In the genomic region with DNA sequence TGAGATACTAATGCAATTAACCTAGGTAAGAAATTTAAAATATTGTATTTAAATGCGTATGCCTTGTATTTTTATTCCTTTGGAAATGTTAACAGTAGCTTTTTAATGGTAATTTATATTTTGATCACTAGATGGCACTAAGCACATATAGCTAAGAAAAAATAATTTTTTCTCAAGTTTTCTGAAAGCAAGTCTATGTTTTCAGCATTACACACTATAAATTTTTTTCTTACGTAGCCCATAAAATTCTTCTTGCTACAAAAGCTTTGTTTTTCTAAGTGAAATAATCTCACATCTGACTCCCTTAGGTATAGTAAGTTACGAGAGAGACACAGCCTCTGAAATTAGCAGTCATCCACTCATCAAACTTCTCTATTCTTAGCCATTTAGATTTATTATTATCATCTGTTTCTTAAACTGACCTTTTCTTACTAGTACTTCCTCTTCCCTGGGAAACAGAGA, we compare ENCODE assay signal across 9 cellular contexts. TPM values are rescaled to one million over a fixed set of nuclear protein-coding genes. Genes with fewer than 3 reads are reported as not detected.
DNase-seq lines count a peak whose midpoint lies in the region; ATAC-seq, FAIRE-seq and TF ChIP-seq lines count a peak whose summit lies in the region.
"Had no signal": no experiment of that assay in that cellular context is flagged by ENCODE, and none has a peak within 500 bp of the region (broad histone marks: within the 10 kb centered on the region; RNA-seq: fewer than 3 reads in every experiment).

No MANE protein-coding gene starts in this region.

- H3K27me3 Mint-ChIP-seq in activated T-cell treated with anti-CD3 and anti-CD28 coated beads, Interleukin-2, amount 50 U/mL, for 4 hours (ENCODE audit: low read depth): no peaks in the 10 kb centered on the region

- no peak for ATAC-seq in HG02885 (IDR thresholded peaks at IDR 0.05; ENCODE audit: poor library complexity, unreplicated experiment)
- no peak for ATAC-seq in activated T-cell treated with anti-CD3 and anti-CD28 coated beads, Interleukin-2, amount 50 U/mL, for 4 hours

- peak; percentile 22 for TF ChIP-seq CTCF in GM12864 (IDR thresholded peaks at IDR 0.05; ENCODE audit: low read depth, low read length, missing control alignments)

- no peaks in the 10 kb centered on the region for H3K9me3 Mint-ChIP-seq in activated T-cell treated with anti-CD3 and anti-CD28 coated beads, Interleukin-2, amount 50 U/mL, for 4 hours

- no peak overlapping the region for H3K4me3 Mint-ChIP-seq in activated T-cell treated with anti-CD3 and anti-CD28 coated beads, Interleukin-2, amount 50 U/mL, for 4 hours

- no peak overlapping the region for H3K4me3 ChIP-seq in GM12864 (ENCODE audit: low read depth, low read length)
- H3K4me3 ChIP-seq: SJCRH30 had no signal

- FAIRE-seq in RCC 7860 (lab: Jason Lieb, UNC): peak; percentile 8

- in situ Hi-C loops in ACHN (cut with HindIII; ENCODE audit: low pct_ligation_motif_present, low pct_unique_long_range_greater_than_20kb, low sequenced_read_pairs): no loop called here

- DNase-seq in ACHN (peak; percentile 40), GM12864 (ENCODE audit: low read depth) (no peak), RCC 7860 (ENCODE audit: low spot score) (no peak), globus pallidus (ENCODE audit: low spot score) (peak; percentile 28), occipital lobe (lab: John Stamatoyannopoulos, UW) (no peak), hepatic stellate cell (ENCODE audit: low spot score) (no peak)
- no peak for DNase-seq in activated T-cell treated with anti-CD3 and anti-CD28 coated beads, Interleukin-2, amount 50 U/mL, for 4 hours

- H3K4me1 Mint-ChIP-seq in activated T-cell treated with anti-CD3 and anti-CD28 coated beads, Interleukin-2, amount 50 U/mL, for 4 hours (ENCODE audit: low read depth): peaks cover 4% of the 10 kb centered on the region

- H3K36me3 Mint-ChIP-seq in activated T-cell treated with anti-CD3 and anti-CD28 coated beads, Interleukin-2, amount 50 U/mL, for 4 hours (ENCODE audit: insufficient read depth): peaks cover under 1% of the 10 kb centered on the region

RNA-seq across cellular contexts. Expression of a gene that starts 35.7 kb away (rescaled TPM):
- 70.2 TPM for total RNA-seq in occipital lobe
- 10 to 100 TPM; 17.3 to 19.2 (median 18.5) TPM for total RNA-seq in activated T-cell treated with anti-CD3 and anti-CD28 coated beads, Interleukin-2, amount 50 U/mL, for 4 hours

Comparison
In these comparisons a context has a peak if more than half of its experiments do, and no peak if none do; other contexts are left out.
1. DNase-seq: peak in ACHN (single experiment) and globus pallidus (single experiment); none in GM12864 (single experiment), RCC 7860 (single experiment), occipital lobe (single experiment), activated T-cell treated with anti-CD3 and anti-CD28 coated beads, Interleukin-2, amount 50 U/mL, for 4 hours (single experiment) and hepatic stellate cell (single experiment).